ENCODE assay signal across 8 cellular contexts in the genomic region with DNA sequence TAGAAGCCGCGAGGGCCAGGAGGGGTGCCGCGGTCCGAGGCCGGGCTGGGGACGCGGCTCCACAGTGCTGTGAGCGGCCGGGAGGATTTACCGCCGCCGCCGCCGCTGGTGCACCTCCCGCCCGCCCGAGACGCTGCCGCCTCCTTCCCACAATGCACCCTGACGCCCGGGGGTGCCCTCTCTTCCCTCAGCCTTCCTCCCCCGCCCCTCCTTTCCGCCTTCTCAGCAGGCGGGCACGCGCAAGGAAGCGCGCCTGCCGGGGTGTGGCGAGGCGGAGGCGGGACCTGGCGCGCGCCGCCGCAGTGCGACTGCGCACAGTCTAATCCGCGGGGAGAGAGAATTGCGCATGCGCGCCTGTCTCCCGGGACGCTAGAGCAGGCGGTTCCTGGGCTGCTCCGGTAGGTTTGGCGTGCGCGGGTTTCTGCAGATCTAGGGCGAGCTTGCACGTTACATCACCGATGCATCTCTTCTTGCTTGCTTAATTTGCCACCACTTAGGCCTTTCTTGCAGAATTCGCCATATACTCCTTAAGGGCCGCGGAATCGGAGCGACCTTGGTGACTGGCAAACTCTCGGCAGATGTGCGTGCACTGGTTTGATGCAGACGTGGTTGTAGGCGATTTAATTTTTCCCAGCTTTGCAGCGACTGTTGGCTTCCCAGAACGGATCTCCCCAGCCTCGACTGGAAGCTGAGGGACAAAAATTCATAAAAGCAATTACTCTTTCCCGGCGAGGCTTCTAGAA. TPM values are rescaled to one million over a fixed set of nuclear protein-coding genes. Genes with fewer than 3 reads are reported as not detected.
DNase-seq lines count a peak whose midpoint lies in the region; ATAC-seq and TF ChIP-seq lines count a peak whose summit lies in the region.

A gene (plus strand): TSS at position 347 of the 743 bp plus-strand sequence. CDS start 506 bp downstream, outside the sequence.
A gene with protein sequence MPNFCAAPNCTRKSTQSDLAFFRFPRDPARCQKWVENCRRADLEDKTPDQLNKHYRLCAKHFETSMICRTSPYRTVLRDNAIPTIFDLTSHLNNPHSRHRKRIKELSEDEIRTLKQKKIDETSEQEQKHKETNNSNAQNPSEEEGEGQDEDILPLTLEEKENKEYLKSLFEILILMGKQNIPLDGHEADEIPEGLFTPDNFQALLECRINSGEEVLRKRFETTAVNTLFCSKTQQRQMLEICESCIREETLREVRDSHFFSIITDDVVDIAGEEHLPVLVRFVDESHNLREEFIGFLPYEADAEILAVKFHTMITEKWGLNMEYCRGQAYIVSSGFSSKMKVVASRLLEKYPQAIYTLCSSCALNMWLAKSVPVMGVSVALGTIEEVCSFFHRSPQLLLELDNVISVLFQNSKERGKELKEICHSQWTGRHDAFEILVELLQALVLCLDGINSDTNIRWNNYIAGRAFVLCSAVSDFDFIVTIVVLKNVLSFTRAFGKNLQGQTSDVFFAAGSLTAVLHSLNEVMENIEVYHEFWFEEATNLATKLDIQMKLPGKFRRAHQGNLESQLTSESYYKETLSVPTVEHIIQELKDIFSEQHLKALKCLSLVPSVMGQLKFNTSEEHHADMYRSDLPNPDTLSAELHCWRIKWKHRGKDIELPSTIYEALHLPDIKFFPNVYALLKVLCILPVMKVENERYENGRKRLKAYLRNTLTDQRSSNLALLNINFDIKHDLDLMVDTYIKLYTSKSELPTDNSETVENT (minus strand): TSS at position 156 of the 743 bp plus-strand sequence. CDS start 296 bp downstream, outside the sequence.

- no peaks in the 10 kb centered on the region for H3K36me3 ChIP-seq in brain microvascular endothelial cell (replicated peaks)
- no peaks in the 10 kb centered on the region for H3K36me3 ChIP-seq in iPS-18a (ENCODE audit: control insufficient read depth, low read depth, low read length)
- peaks cover 0 to 3% (median 0%) of the 10 kb centered on the region in 3 donors for H3K36me3 ChIP-seq in skeletal muscle tissue (ENCODE audit: control insufficient read depth in 3 of 3, insufficient read depth in 3 of 3, low read length in 3 of 3)

- ATAC-seq in GM18861 (IDR thresholded peaks at IDR 0.05; ENCODE audit: unreplicated experiment) (peak; percentile 71), HG03095 (IDR thresholded peaks at IDR 0.05; ENCODE audit: unreplicated experiment) (peak; percentile 76)

- peaks cover 14% of the 10 kb centered on the region for H3K4me1 ChIP-seq in iPS-18a (ENCODE audit: control insufficient read depth, low read depth, low read length)
- H3K4me1 ChIP-seq in skeletal muscle tissue (ENCODE audit: control insufficient read depth in 3 of 3, insufficient read depth in 3 of 3, low read length in 3 of 3) = peaks cover 26 to 33% (median 32%) of the 10 kb centered on the region in 3 donors

- DNase-seq in ACHN (peak; percentile 95), NCI-H2107 treated with DMSO at 0.1 percent for 48 hours (lab: John Stamatoyannopoulos, UW; ENCODE audit: unreplicated experiment) (peak; percentile 87), UCSD-AML1 (lab: John Stamatoyannopoulos, UW; ENCODE audit: unreplicated experiment) (peak; percentile 99), brain microvascular endothelial cell (peak; percentile 95)

- H3K9me3 ChIP-seq in iPS-18a (ENCODE audit: control insufficient read depth, low read depth, low read length) = no peaks in the 10 kb centered on the region
- H3K9me3 ChIP-seq in skeletal muscle tissue (ENCODE audit: control insufficient read depth in 3 of 3, low read length in 3 of 3) = no peaks in the 10 kb centered on the region

- H3K27me3 ChIP-seq in brain microvascular endothelial cell (replicated peaks) (no peaks in the 10 kb centered on the region), iPS-18a (ENCODE audit: control insufficient read depth, insufficient read depth, low read length) (no peaks in the 10 kb centered on the region), skeletal muscle tissue (ENCODE audit: control insufficient read depth in 3 of 3, insufficient read depth in 3 of 3, low read length in 3 of 3) (no peaks in the 10 kb centered on the region)

- H3K27ac ChIP-seq in brain microvascular endothelial cell (peak within 1 kb of the TSS; percentile 51), iPS-18a (ENCODE audit: low read length) (no peak within 1 kb of the TSS), skeletal muscle tissue (ENCODE audit: low read depth, low read length) (peak within 1 kb of the TSS; percentile 76)

- peak; percentile 1 for TF ChIP-seq CTCF in brain microvascular endothelial cell (IDR thresholded peaks at IDR 0.05; ENCODE audit: low read depth, low read length, missing control alignments)

- H3K9ac ChIP-seq in iPS-18a (ENCODE audit: low read length) (peak within 1 kb of the TSS; percentile 52), skeletal muscle tissue (ENCODE audit: low read depth in 1 of 3, low read length in 3 of 3) (peak within 1 kb of the TSS; percentile 82 to 91 (median 84))

- in situ Hi-C loops in ACHN (cut with HindIII; ENCODE audit: low pct_ligation_motif_present, low pct_unique_long_range_greater_than_20kb, low sequenced_read_pairs) (no loop called here), brain microvascular endothelial cell (cut with HindIII; ENCODE audit: low pct_ligation_motif_present, low sequenced_read_pairs) (no loop called here)

- peak within 1 kb of the TSS; percentile 90 for H3K4me3 ChIP-seq in brain microvascular endothelial cell (ENCODE audit: low read depth, low read length)
- H3K4me3 ChIP-seq in iPS-18a (ENCODE audit: low read length) = peak within 1 kb of the TSS; percentile 67
- H3K4me3 ChIP-seq in skeletal muscle tissue (ENCODE audit: low read length in 3 of 3) = peak within 1 kb of the TSS; percentile 94 to 97 (median 97)

RNA-seq across cellular contexts. Expression of the first gene that starts in this region (rescaled TPM):
- total RNA-seq in skeletal muscle tissue = 5.7 TPM

RNA-seq across cellular contexts. Expression of the second gene that starts in this region (rescaled TPM):
- total RNA-seq in skeletal muscle tissue = 35.5 TPM
